Comparison of ENCODE assay signal across 10 cellular contexts in genomic region chr10:35331894-35332640, GRCh38. TPM values are rescaled to one million over a fixed set of nuclear protein-coding genes. Genes with fewer than 3 reads are reported as not detected.
DNase-seq lines count a peak whose midpoint lies in the region; ATAC-seq and TF ChIP-seq lines count a peak whose summit lies in the region.
"Had no signal": no experiment of that assay in that cellular context is flagged by ENCODE, and none has a peak within 500 bp of the region (broad histone marks: within the 10 kb centered on the region; RNA-seq: fewer than 3 reads in every experiment).

No MANE protein-coding gene starts in this region.

- H3K27me3 ChIP-seq in lung (ENCODE audit: control insufficient read depth, insufficient read depth) (no peaks in the 10 kb centered on the region), GM23338 (ENCODE audit: insufficient read depth) (no peaks in the 10 kb centered on the region), ascending aorta (no peaks in the 10 kb centered on the region)
- H3K27me3 ChIP-seq: neural progenitor cell had no signal

- H3K4me2 ChIP-seq in GM23338, result no peak overlapping the region
- H3K4me2 ChIP-seq: neural progenitor cell had no signal

- no peaks in the 10 kb centered on the region for H3K9me2 ChIP-seq in GM23338 (ENCODE audit: insufficient read depth)

- no peak for TF ChIP-seq CTCF in astrocyte of the spinal cord (IDR thresholded peaks at IDR 0.05; ENCODE audit: low read depth, low read length)
- TF ChIP-seq CTCF in lung (IDR thresholded peaks at IDR 0.05; ENCODE audit: control extremely low read depth, extremely low read depth), result no peak
- no peak for TF ChIP-seq CTCF in GM23338 (conservative IDR thresholded peaks at IDR 0.05; ENCODE audit: low read depth in 2 of 2)
- TF ChIP-seq CTCF in ascending aorta (IDR thresholded peaks at IDR 0.05), result no peak

- no peak overlapping the region for H3K27ac Mint-ChIP-seq in GM23338
- H3K27ac Mint-ChIP-seq: neural progenitor cell had no signal

- DNase-seq in AG08395 (ENCODE audit: low spot score), result peak; percentile 72
- DNase-seq in HT-29 (ENCODE audit: low spot score), result peak; percentile 67
- peak; percentile 92 for DNase-seq in astrocyte of the spinal cord (ENCODE audit: low read depth, low spot score)
- DNase-seq in lung (ENCODE audit: low spot score), result no peak
- no peak for DNase-seq in GM23338 (ENCODE audit: low spot score)
- no peak for DNase-seq in ascending aorta (ENCODE audit: low spot score in 2 of 2)
- DNase-seq in NCI-H2196 (lab: John Stamatoyannopoulos, UW; ENCODE audit: unreplicated experiment), result no peak
- DNase-seq in stimulated activated CD4-positive, alpha-beta T cell treated with anti-CD3 and anti-CD28 coated beads, Interleukin-15, amount 100 ng/mL, for 24 hours, result no peak

- no peak overlapping the region for H3K4me3 ChIP-seq in astrocyte of the spinal cord (ENCODE audit: low read depth, low read length)
- H3K4me3 ChIP-seq in lung, result no peak overlapping the region
- no peak overlapping the region for H3K4me3 ChIP-seq in GM23338
- no peak overlapping the region for H3K4me3 ChIP-seq in ascending aorta
- H3K4me3 ChIP-seq: neural progenitor cell had no signal

- peaks cover 9% of the 10 kb centered on the region for H3K27me3 Mint-ChIP-seq in GM23338 (ENCODE audit: insufficient read depth, low read depth, poor library complexity)
- H3K27me3 Mint-ChIP-seq: central memory CD8-positive, alpha-beta T cell had no signal

- H3K36me3 ChIP-seq in lung (ENCODE audit: control insufficient read depth in 2 of 2, insufficient read depth in 2 of 2, low read length in 2 of 2) (no peaks in the 10 kb centered on the region), GM23338 (ENCODE audit: insufficient read depth) (no peaks in the 10 kb centered on the region), ascending aorta (peaks cover 0 to 5% of the 10 kb centered on the region in 2 donors)
- H3K36me3 ChIP-seq: neural progenitor cell had no signal

- no peaks in the 10 kb centered on the region for H3F3A ChIP-seq in GM23338 (replicated peaks; ENCODE audit: low read depth)

- peaks cover 26% of the 10 kb centered on the region for H3K4me1 Mint-ChIP-seq in GM23338

- H3K4me1 ChIP-seq in lung (ENCODE audit: control insufficient read depth in 2 of 2, insufficient read depth in 2 of 2, low read length in 2 of 2), result peaks cover 20 to 42% of the 10 kb centered on the region in 2 donors
- 0 out of 2 replicates have a peak, but pooled peaks cover 4% of the 10 kb centered on the region for H3K4me1 ChIP-seq in GM23338 (ENCODE audit: insufficient read depth)
- peaks cover 3 to 21% of the 10 kb centered on the region in 2 donors for H3K4me1 ChIP-seq in ascending aorta

- peaks cover 22% of the 10 kb centered on the region for H3K79me2 ChIP-seq in GM23338 (replicated peaks; ENCODE audit: insufficient read depth)

- H2AFZ ChIP-seq in GM23338, result no peak overlapping the region
- H2AFZ ChIP-seq: neural progenitor cell had no signal

- intact Hi-C loops in ascending aorta (cut with DNase I), result no loop called here

- H3K36me3 Mint-ChIP-seq in GM23338 (ENCODE audit: low read depth), result peaks cover 29% of the 10 kb centered on the region

- H3K27ac ChIP-seq in lung (ENCODE audit: low read depth in 1 of 2, low read length in 1 of 2) (peak overlapping the region; percentile 77 to 79), GM23338 (ENCODE audit: low read depth) (no peak overlapping the region), ascending aorta (no peak overlapping the region)
- H3K27ac ChIP-seq: neural progenitor cell had no signal

- H3K9me3 ChIP-seq in lung (ENCODE audit: control insufficient read depth in 2 of 2, insufficient read depth in 1 of 2, low read length in 1 of 2) (no peaks in the 10 kb centered on the region), ascending aorta (no peaks in the 10 kb centered on the region)

- in situ Hi-C loops in astrocyte of the spinal cord (cut with HindIII; ENCODE audit: low sequenced_read_pairs), result no loop called here

- ATAC-seq in lung (ENCODE audit: insufficient read depth, low FRiP score), result peak; percentile 23
- ATAC-seq in GM23338, result no peak

- H3K9me3 Mint-ChIP-seq in GM23338, result peaks cover 7% of the 10 kb centered on the region; the same call in 2 of the 3 replicates
- H3K9me3 Mint-ChIP-seq: central memory CD8-positive, alpha-beta T cell had no signal

- H4K20me1 ChIP-seq in GM23338 (replicated peaks; ENCODE audit: insufficient read depth), result no peaks in the 10 kb centered on the region; the same call in 1 of the 2 replicates

- no peak overlapping the region for H3K4me3 Mint-ChIP-seq in GM23338
- H3K4me3 Mint-ChIP-seq: central memory CD8-positive, alpha-beta T cell; neural progenitor cell had no signal

- WGBS in lung, 2 donors, result 69 to 78% methylated on average over 6 of the region's 6 CpGs

TF ChIP-seq in GM23338, 12 proteins besides CTCF, POLR2A, EP300 and RAD21 (continues in another document):
- no peak for TF ChIP-seq NANOG (IDR thresholded peaks at IDR 0.05; ENCODE audit: borderline replicate concordance)
- TF ChIP-seq ZNF114 (CRISPR knock-in tag; IDR thresholded peaks at IDR 0.05), result no peak
- TF ChIP-seq REST (IDR thresholded peaks at IDR 0.05; ENCODE audit: unreplicated experiment), result no peak

RNA-seq across cellular contexts. Expression of gene CCNY, which starts 4.2 kb away (rescaled TPM):
- 28.4 and 33.1 TPM in 2 replicates for total RNA-seq in HT-29 (2014; rRNA removed; shearing (Covaris generic))
- total RNA-seq in lung, result 10 to 100 TPM; 43.4 to 63.0 TPM
- polyA plus RNA-seq in lung, result 10 to 100 TPM; 26.6 to 34.3 TPM
- 29.0 and 32.0 TPM in 2 replicates for total RNA-seq in GM23338 (2014; rRNA removed; shearing (Covaris generic))
- polyA plus RNA-seq in GM23338 (2016; fragmentation: Nextera tagmentation; extraction: Ambion mirVana), result 14.2 and 17.4 TPM in 2 replicates
- total RNA-seq in ascending aorta, result 37.5 TPM

Comparison
In these comparisons a context has a peak if more than half of its experiments do, and no peak if none do; other contexts are left out.
1. DNase-seq: peak in AG08395 (single experiment), HT-29 (single experiment) and astrocyte of the spinal cord (single experiment); none in lung (single experiment), GM23338 (single experiment), ascending aorta (0 of 2), NCI-H2196 (single experiment) and stimulated activated CD4-positive, alpha-beta T cell treated with anti-CD3 and anti-CD28 coated beads, Interleukin-15, amount 100 ng/mL, for 24 hours (single experiment).
2. H3K27ac ChIP-seq: peak in lung (2 of 2); none in GM23338 (single experiment) and ascending aorta (0 of 2).